Comparison of ENCODE assay signal across 9 cellular contexts in the genomic region with DNA sequence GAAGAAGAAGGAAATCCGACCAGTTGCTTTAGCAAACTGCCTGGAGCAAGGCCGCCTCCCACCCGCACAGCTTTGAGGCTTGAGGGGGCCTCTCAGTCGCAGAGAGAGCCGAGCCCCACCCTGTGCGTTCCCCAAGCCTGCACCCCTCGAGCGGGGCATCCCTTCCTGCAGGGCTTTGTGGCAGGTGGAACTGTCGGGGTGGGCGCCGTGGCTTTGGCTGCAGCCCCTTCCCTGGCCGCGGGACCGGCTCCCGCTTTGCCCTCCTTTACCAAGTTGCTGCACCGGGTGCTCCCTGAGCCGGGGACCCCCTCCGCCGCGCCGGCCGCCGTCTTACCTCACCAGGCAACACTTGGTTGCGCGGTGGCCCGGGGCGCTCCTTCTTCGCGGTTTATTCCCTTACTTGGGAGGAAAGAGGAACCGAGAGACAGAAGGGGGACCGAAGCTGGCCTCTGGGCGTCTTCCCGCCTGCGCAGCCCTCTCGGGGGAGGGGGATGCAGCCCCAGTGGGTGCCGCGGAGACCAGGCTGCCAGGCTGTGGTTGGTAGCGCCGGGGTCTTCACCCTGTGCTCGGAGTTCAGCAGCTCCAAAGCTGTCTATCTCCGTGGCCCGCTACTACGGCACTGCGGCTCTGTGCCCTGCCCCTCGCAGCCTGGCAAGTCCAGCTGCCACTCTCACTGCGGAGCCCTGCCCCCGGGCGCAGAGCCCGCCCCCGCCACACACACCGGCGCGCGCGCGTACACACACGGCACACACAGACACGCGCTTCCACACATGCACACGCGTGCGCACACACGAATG. TPM values are rescaled to one million over a fixed set of nuclear protein-coding genes. Genes with fewer than 3 reads are reported as not detected.
DNase-seq lines count a peak whose midpoint lies in the region; ATAC-seq and TF ChIP-seq lines count a peak whose summit lies in the region.
"Had no signal": no experiment of that assay in that cellular context is flagged by ENCODE, and none has a peak within 500 bp of the region (broad histone marks: within the 10 kb centered on the region; RNA-seq: fewer than 3 reads in every experiment).

A gene (minus strand): TSS at position 623 of the 797 bp plus-strand sequence. CDS start 41,775 bp downstream, outside the sequence.

- H3K27me3 Mint-ChIP-seq in progenitor cell of endocrine pancreas, result peaks cover 83% of the 10 kb centered on the region

- peak; percentile 69 for ATAC-seq in HG02571 (IDR thresholded peaks at IDR 0.05; ENCODE audit: unreplicated experiment)
- peak; percentile 79 to 86 for ATAC-seq in right cardiac atrium
- no peak for ATAC-seq in GM18519 (IDR thresholded peaks at IDR 0.05; ENCODE audit: low FRiP score, unreplicated experiment)

- H3K27ac Mint-ChIP-seq in progenitor cell of endocrine pancreas, result no peak within 1 kb of the TSS

- DNase-seq in activated CD4-positive, alpha-beta T cell treated with anti-CD3 and anti-CD28 coated beads for 48 hours, result peak; percentile 56
- no peak for DNase-seq in activated CD4-positive, alpha-beta T cell treated with anti-CD3 and anti-CD28 coated beads, Interleukin-2, amount 50 U/mL, for 4 hours
- peak; percentile 71 for DNase-seq in NCI-H2227 (lab: John Stamatoyannopoulos, UW; ENCODE audit: unreplicated experiment)
- peak; percentile 28 for DNase-seq in activated naive CD4-positive, alpha-beta T cell treated with anti-CD3 and anti-CD28 coated beads, Interleukin-2, amount 50 U/mL, for 16 hours
- DNase-seq in right cardiac atrium, result peak; percentile 34 to 81 (median 80)
- DNase-seq in progenitor cell of endocrine pancreas (ENCODE audit: low spot score, unreplicated experiment), result no peak

- H3K4me1 Mint-ChIP-seq in progenitor cell of endocrine pancreas (ENCODE audit: low read depth), result peaks cover 6% of the 10 kb centered on the region

- H3K9me3 ChIP-seq in right cardiac atrium (ENCODE audit: control insufficient read depth, low read length), result no peaks in the 10 kb centered on the region

- H3K36me3 Mint-ChIP-seq in progenitor cell of endocrine pancreas (ENCODE audit: insufficient read depth), result no peaks in the 10 kb centered on the region

- intact Hi-C loops in right cardiac atrium (cut with DNase I), result no loop called here

- H3K4me1 ChIP-seq in right cardiac atrium (ENCODE audit: control insufficient read depth, insufficient read depth, low read length), result peaks cover 2% of the 10 kb centered on the region

- H3K4me3 ChIP-seq in right cardiac atrium (ENCODE audit: low read length), result peak within 1 kb of the TSS; percentile 47

- 1% methylated on average over 63 of the region's 63 CpGs for WGBS in right cardiac atrium

- TF ChIP-seq CTCF in progenitor cell of endocrine pancreas (IDR thresholded peaks at IDR 0.05; ENCODE audit: unreplicated experiment), result no peak

- no peaks in the 10 kb centered on the region for H3K9me3 Mint-ChIP-seq in progenitor cell of endocrine pancreas (ENCODE audit: low read depth)

- H3K27me3 ChIP-seq in right cardiac atrium (ENCODE audit: control insufficient read depth, insufficient read depth), result no peaks in the 10 kb centered on the region

- no peak within 1 kb of the TSS for H3K27ac ChIP-seq in right cardiac atrium (ENCODE audit: low read length)
- H3K27ac ChIP-seq: epithelial cell of prostate had no signal

- H3K4me3 Mint-ChIP-seq in progenitor cell of endocrine pancreas (ENCODE audit: low read depth), result peak within 1 kb of the TSS; percentile 56

RNA-seq across cellular contexts. Expression of the gene that starts here (rescaled TPM):
- 10 to 100 TPM; 10.8 to 23.6 (median 17.9) TPM for total RNA-seq in right cardiac atrium
- polyA plus RNA-seq in right cardiac atrium, result 4.5 TPM
- 0.17 and 0.44 TPM in 2 replicates for total RNA-seq in progenitor cell of endocrine pancreas

Comparison
In these comparisons a context has a peak if more than half of its experiments do, and no peak if none do; other contexts are left out.
1. DNase-seq: peak in activated CD4-positive, alpha-beta T cell treated with anti-CD3 and anti-CD28 coated beads for 48 hours (single experiment), NCI-H2227 (single experiment), activated naive CD4-positive, alpha-beta T cell treated with anti-CD3 and anti-CD28 coated beads, Interleukin-2, amount 50 U/mL, for 16 hours (single experiment) and right cardiac atrium (3 of 3); none in activated CD4-positive, alpha-beta T cell treated with anti-CD3 and anti-CD28 coated beads, Interleukin-2, amount 50 U/mL, for 4 hours (0 of 2) and progenitor cell of endocrine pancreas (single experiment).